ENCODE assay signal across 1 cellular context in the genomic region with DNA sequence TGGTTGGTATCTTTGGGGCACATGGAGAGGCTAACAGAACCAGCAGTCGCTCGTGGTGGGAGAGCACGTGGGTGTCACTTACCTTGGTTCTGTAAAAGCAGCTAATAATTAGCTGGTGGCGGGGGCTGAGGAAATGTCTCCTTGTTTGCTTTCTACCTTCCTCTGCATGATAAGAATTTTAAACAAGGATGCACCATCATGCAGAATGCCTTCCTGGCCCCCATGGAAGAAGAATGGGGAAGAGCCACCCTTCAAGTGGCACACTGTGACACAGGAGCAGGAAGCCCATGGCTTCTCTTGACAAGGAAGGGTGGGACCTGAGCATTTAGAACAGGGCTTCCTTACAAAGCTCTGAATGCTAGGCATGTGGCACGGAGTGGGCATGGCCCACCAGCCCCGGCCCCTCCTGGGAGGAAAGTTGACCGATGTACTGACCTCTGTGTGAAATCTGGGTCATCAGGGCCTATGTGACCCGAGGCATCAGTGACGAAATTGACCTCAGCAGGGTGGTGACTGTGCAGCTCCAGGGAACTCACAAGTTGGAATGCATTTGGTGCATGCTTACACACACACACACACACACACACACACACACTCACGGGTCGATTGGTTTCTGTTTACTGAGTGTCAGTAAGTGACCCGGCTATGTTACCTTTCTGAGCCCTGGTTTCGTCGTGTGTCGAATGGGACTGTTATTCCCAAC.
TF ChIP-seq lines count a peak whose summit lies in the region.

No MANE protein-coding gene starts in this region.

TF ChIP-seq in HepG2, 621 proteins besides CTCF, POLR2A, EP300 and RAD21 (continued from another document and continues in another):
- TF ChIP-seq PCBP1 (IDR thresholded peaks at IDR 0.05; ENCODE audit: borderline replicate concordance, low read depth, low read length) (no peak), ZNF292 (CRISPR knock-in tag; IDR thresholded peaks at IDR 0.05; ENCODE audit: borderline replicate concordance, low read depth) (peak; percentile 88; the same call in 1 of the 2 replicates), DMAP1 (CRISPR knock-in tag; IDR thresholded peaks at IDR 0.05) (no peak), GPBP1L1 (CRISPR knock-in tag; IDR thresholded peaks at IDR 0.05) (no peak), ZFY (CRISPR knock-in tag; IDR thresholded peaks at IDR 0.05) (peak; percentile 20; the same call in 1 of the 2 replicates), ZNF644 (CRISPR knock-in tag; IDR thresholded peaks at IDR 0.05; ENCODE audit: low read depth) (no peak), ZNF691 (CRISPR knock-in tag; IDR thresholded peaks at IDR 0.05; ENCODE audit: borderline replicate concordance, low read depth) (peak; percentile 54; the same call in 1 of the 2 replicates), ZNF333 (CRISPR knock-in tag; IDR thresholded peaks at IDR 0.05; ENCODE audit: borderline replicate concordance) (no peak), SP140L (CRISPR knock-in tag; IDR thresholded peaks at IDR 0.05; ENCODE audit: borderline replicate concordance) (no peak), MZF1 (CRISPR knock-in tag; IDR thresholded peaks at IDR 0.05; ENCODE audit: borderline replicate concordance) (no peak), ZNF383 (CRISPR knock-in tag; IDR thresholded peaks at IDR 0.05; ENCODE audit: borderline replicate concordance) (no peak), TRAFD1 (CRISPR knock-in tag; IDR thresholded peaks at IDR 0.05; ENCODE audit: borderline replicate concordance) (no peak), SIN3B (IDR thresholded peaks at IDR 0.05; ENCODE audit: low read length) (no peak), GTF3A (CRISPR knock-in tag; conservative IDR thresholded peaks at IDR 0.05) (no peak), ZMYM3 (CRISPR knock-in tag; IDR thresholded peaks at IDR 0.05) (peak; percentile 84; the same call in 1 of the 2 replicates), GMEB1 (CRISPR knock-in tag; IDR thresholded peaks at IDR 0.05; ENCODE audit: borderline replicate concordance) (0 out of 2 replicates have a peak, but pooled peaks have one; percentile 32), HNF1A (IDR thresholded peaks at IDR 0.05; ENCODE audit: low read depth) (no peak; the same call in 1 of the 2 replicates), HNF1A (CRISPR knock-in tag; IDR thresholded peaks at IDR 0.05; ENCODE audit: borderline replicate concordance) (no peak), STAT5B (CRISPR knock-in tag; IDR thresholded peaks at IDR 0.05) (no peak), KDM3A (CRISPR knock-in tag; IDR thresholded peaks at IDR 0.05; ENCODE audit: low read depth) (no peak), HHEX (CRISPR knock-in tag; IDR thresholded peaks at IDR 0.05) (no peak; the same call in 1 of the 2 replicates), KAT2B (IDR thresholded peaks at IDR 0.05; ENCODE audit: borderline replicate concordance, low read depth, low read length) (no peak; the same call in 1 of the 2 replicates), CENPBD1 (CRISPR knock-in tag; IDR thresholded peaks at IDR 0.05; ENCODE audit: borderline replicate concordance, low read depth) (no peak), TBL1XR1 (IDR thresholded peaks at IDR 0.05; ENCODE audit: borderline replicate concordance, low read length, partially characterized antibody) (no peak), ZIK1 (CRISPR knock-in tag; IDR thresholded peaks at IDR 0.05; ENCODE audit: borderline replicate concordance, low read depth) (no peak), SP1 (IDR thresholded peaks at IDR 0.05) (no peak), SP1 (CRISPR knock-in tag; IDR thresholded peaks at IDR 0.05) (no peak), ZSCAN31 (CRISPR knock-in tag; IDR thresholded peaks at IDR 0.05; ENCODE audit: low read depth) (peak; percentile 51; the same call in 1 of the 2 replicates), KAT7 (CRISPR knock-in tag; IDR thresholded peaks at IDR 0.05; ENCODE audit: borderline replicate concordance) (0 out of 2 replicates have a peak, but pooled peaks have one; percentile 44), ZNF841 (CRISPR knock-in tag; IDR thresholded peaks at IDR 0.05; ENCODE audit: borderline replicate concordance) (no peak), ZNF580 (CRISPR knock-in tag; IDR thresholded peaks at IDR 0.05; ENCODE audit: borderline replicate concordance, low read depth) (0 out of 2 replicates have a peak, but pooled peaks have one; percentile 17), DPF2 (CRISPR knock-in tag; IDR thresholded peaks at IDR 0.05; ENCODE audit: borderline replicate concordance, low read depth) (peak; percentile 77), ZNF256 (CRISPR knock-in tag; conservative IDR thresholded peaks at IDR 0.05) (no peak)
- TF ChIP-seq, protein P1, sequence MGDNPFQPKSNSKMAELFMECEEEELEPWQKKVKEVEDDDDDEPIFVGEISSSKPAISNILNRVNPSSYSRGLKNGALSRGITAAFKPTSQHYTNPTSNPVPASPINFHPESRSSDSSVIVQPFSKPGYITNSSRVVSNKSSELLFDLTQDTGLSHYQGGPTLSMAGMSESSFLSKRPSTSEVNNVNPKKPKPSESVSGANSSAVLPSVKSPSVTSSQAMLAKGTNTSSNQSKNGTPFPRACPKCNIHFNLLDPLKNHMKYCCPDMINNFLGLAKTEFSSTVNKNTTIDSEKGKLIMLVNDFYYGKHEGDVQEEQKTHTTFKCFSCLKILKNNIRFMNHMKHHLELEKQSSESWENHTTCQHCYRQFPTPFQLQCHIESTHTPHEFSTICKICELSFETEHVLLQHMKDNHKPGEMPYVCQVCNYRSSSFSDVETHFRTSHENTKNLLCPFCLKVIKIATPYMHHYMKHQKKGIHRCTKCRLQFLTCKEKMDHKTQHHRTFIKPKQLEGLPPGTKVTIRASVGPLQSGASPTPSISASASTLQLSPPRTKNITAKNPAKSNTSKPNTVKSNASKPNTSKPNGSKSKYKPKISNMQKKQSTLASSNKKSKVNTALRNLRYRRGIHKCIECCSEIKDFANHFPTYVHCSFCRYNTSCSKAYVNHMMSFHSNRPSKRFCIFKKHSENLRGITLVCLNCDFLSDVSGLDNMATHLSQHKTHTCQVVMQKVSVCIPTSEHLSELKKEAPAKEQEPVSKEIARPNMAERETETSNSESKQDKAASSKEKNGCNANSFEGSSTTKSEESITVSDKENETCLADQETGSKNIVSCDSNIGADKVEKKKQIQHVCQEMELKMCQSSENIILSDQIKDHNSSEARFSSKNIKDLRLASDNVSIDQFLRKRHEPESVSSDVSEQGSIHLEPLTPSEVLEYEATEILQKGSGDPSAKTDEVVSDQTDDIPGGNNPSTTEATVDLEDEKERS (CRISPR knock-in tag; IDR thresholded peaks at IDR 0.05), result 0 out of 2 replicates have a peak, but pooled peaks have one; percentile 60
- TF ChIP-seq, protein P2, sequence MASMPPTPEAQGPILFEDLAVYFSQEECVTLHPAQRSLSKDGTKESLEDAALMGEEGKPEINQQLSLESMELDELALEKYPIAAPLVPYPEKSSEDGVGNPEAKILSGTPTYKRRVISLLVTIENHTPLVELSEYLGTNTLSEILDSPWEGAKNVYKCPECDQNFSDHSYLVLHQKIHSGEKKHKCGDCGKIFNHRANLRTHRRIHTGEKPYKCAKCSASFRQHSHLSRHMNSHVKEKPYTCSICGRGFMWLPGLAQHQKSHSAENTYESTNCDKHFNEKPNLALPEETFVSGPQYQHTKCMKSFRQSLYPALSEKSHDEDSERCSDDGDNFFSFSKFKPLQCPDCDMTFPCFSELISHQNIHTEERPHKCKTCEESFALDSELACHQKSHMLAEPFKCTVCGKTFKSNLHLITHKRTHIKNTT (CRISPR knock-in tag; IDR thresholded peaks at IDR 0.05), result no peak
- TF ChIP-seq, protein P3, sequence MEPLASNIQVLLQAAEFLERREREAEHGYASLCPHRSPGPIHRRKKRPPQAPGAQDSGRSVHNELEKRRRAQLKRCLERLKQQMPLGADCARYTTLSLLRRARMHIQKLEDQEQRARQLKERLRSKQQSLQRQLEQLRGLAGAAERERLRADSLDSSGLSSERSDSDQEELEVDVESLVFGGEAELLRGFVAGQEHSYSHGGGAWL (CRISPR knock-in tag; IDR thresholded peaks at IDR 0.05), result no peak
- TF ChIP-seq, protein P4, sequence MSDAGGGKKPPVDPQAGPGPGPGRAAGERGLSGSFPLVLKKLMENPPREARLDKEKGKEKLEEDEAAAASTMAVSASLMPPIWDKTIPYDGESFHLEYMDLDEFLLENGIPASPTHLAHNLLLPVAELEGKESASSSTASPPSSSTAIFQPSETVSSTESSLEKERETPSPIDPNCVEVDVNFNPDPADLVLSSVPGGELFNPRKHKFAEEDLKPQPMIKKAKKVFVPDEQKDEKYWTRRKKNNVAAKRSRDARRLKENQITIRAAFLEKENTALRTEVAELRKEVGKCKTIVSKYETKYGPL (CRISPR knock-in tag; IDR thresholded peaks at IDR 0.05), result no peak
